Comparison of ENCODE assay signal across 27 cellular contexts in genomic region chr4:28562913-28563312, GRCh38.
"Had no signal": no experiment of that assay in that cellular context is flagged by ENCODE, and none has a peak within 500 bp of the region (broad histone marks: within the 10 kb centered on the region; RNA-seq: fewer than 3 reads in every experiment).

No MANE protein-coding gene starts in this region.

- H3K27me3 ChIP-seq: brain microvascular endothelial cell, MG63 had no signal

- H3K27ac ChIP-seq: brain microvascular endothelial cell, PC-9 had no signal

- H2AFZ ChIP-seq: PC-9 had no signal

- DNase-seq: activated CD4-positive, alpha-beta T cell treated with anti-CD3 and anti-CD28 coated beads, Interleukin-2, amount 10 ng/mL, durations not matched to agents 24 days and 14 days; activated CD4-positive, alpha-beta T cell treated with anti-CD3 and anti-CD28 coated beads, Interleukin-2, amount 50 U/mL, for 4 hours; activated CD8-positive, alpha-beta T cell treated with anti-CD3 and anti-CD28 coated beads for 36 hours; activated effector memory CD4-positive, alpha-beta T cell treated with anti-CD3 and anti-CD28 coated beads, Interleukin-2, amount 50 U/mL, for 16 hours; activated naive CD4-positive, alpha-beta T cell; activated naive CD4-positive, alpha-beta T cell treated with anti-CD3 and anti-CD28 coated beads, Interleukin-2, amount 50 U/mL, for 16 hours; activated naive CD8-positive, alpha-beta T cell treated with anti-CD3 and anti-CD28 coated beads for 36 hours; activated T-cell treated with anti-CD3 and anti-CD28 coated beads, Interleukin-2, amount 50 U/mL, for 1 hour; activated T-cell treated with anti-CD3 and anti-CD28 coated beads, Interleukin-2, amount 50 U/mL, for 72 hours; amniotic stem cell; aorta; brain microvascular endothelial cell; Karpas-422; MG63; NCI-H1048; NCI-H1105 treated with DMSO at 0.1 percent for 48 hours; NCI-H1436 treated with DMSO at 0.1 percent for 48 hours; NCI-H1694 treated with DMSO at 0.1 percent for 48 hours; NCI-H2029; NCI-H345; NCI-H510A; NCI-H526; NCI-H748 treated with DMSO at 0.1 percent for 48 hours; NK-92 treated with Interleukin-12 subunit alpha and Interleukin-12 subunit beta, amount 100 ng/mL, for 24 hours; PC-9; Right ventricle myocardium superior had no signal

- H3K4me3 ChIP-seq: MG63, PC-9 had no signal

- H3K4me2 ChIP-seq: PC-9 had no signal

- H3K36me3 ChIP-seq: brain microvascular endothelial cell, MG63 had no signal

- ATAC-seq: activated CD8-positive, alpha-beta T cell treated with anti-CD3 and anti-CD28 coated beads for 36 hours; activated T-cell treated with anti-CD3 and anti-CD28 coated beads, Interleukin-2, amount 50 U/mL, for 72 hours; activated T-helper 17 cell treated with anti-CD3 and anti-CD28 coated beads, Interleukin-2, amount 50 U/mL, for 72 hours had no signal

- H3K9me3 ChIP-seq: MG63 had no signal
